In the genomic region with DNA sequence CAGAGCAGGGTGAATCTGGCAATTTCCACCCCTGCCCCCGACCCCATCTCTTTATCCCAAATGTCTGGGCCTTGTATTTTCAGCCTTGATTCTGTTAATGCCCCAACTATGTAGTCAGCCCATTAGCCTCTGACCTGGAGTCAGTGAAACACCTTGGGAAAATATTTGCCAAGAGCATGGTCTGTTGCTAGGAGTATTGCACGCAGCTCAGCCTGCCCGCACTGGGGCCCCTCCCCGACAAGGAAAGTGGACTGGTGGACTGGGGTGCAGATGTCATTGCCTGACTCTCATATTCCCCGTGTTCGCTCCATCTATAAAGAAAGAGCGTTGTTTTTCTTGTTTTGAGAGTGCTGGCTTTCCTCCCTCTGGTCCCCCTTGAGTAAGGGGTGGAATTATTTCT, we compare ENCODE assay signal across 4 cellular contexts. TPM values are rescaled to one million over a fixed set of nuclear protein-coding genes. Genes with fewer than 3 reads are reported as not detected.
"Had no signal": no experiment of that assay in that cellular context is flagged by ENCODE, and none has a peak within 500 bp of the region (broad histone marks: within the 10 kb centered on the region; RNA-seq: fewer than 3 reads in every experiment).

No MANE protein-coding gene starts in this region.

RNA-seq across cellular contexts. Expression of gene SPACA5, which starts 51.5 kb away (rescaled TPM):
- total RNA-seq: LHCN-M2, M059J, MCF 10A, NCI-H460 had no signal
